In genomic region chr1:77687519-77687906, GRCh38 we compare ENCODE assay signal across 1 cellular context.
TF ChIP-seq lines count a peak whose summit lies in the region.

No MANE protein-coding gene starts in this region.

TF ChIP-seq in H1, 55 proteins besides CTCF, POLR2A, EP300 and RAD21 (continued from another document):
- TF ChIP-seq, protein P1, sequence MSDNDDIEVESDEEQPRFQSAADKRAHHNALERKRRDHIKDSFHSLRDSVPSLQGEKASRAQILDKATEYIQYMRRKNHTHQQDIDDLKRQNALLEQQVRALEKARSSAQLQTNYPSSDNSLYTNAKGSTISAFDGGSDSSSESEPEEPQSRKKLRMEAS (IDR thresholded peaks at IDR 0.05): peak; percentile 51
- TF ChIP-seq SIX5 (IDR thresholded peaks at IDR 0.05; ENCODE audit: low read depth, low read length): no peak
- peak; percentile 65 for TF ChIP-seq TAF1 (IDR thresholded peaks at IDR 0.05; ENCODE audit: low read depth, low read length)
- TF ChIP-seq HDAC2 (IDR thresholded peaks at IDR 0.05; ENCODE audit: borderline replicate concordance in 1 of 2, low read depth in 2 of 2, low read length in 2 of 2): 0 out of 4 replicates have a peak, but pooled peaks of 1 of the 2 experiments have one; percentile 39
- TF ChIP-seq ASH2L (IDR thresholded peaks at IDR 0.05; ENCODE audit: low read length): peak; percentile 15
TF ChIP-seq in H1: peak in this region for 7.
